ENCODE assay signal across 16 cellular contexts in genomic region chr1:215113776-215114153, GRCh38. TPM values are rescaled to one million over a fixed set of nuclear protein-coding genes. Genes with fewer than 3 reads are reported as not detected.
A peak's percentile ranks its signal among the peaks of the same experiment; 100 is the strongest.
DNase-seq lines count a peak whose midpoint lies in the region; ATAC-seq and TF ChIP-seq lines count a peak whose summit lies in the region.
"Had no signal": no experiment of that assay in that cellular context is flagged by ENCODE, and none has a peak within 500 bp of the region (broad histone marks: within the 10 kb centered on the region; RNA-seq: fewer than 3 reads in every experiment).

No MANE protein-coding gene starts in this region.

- no peak for DNase-seq in PC-3
- DNase-seq in fibroblast of lung (ENCODE audit: low read depth in 2 of 2): peak in 1 of 2 donors; percentile 57
- no peak for DNase-seq in kidney glomerular epithelial cell (lab: John Stamatoyannopoulos, UW)
- DNase-seq in NCI-H1436 treated with DMSO at 0.1 percent for 48 hours (lab: John Stamatoyannopoulos, UW): no peak
- no peak for DNase-seq in COR-L47 (lab: John Stamatoyannopoulos, UW)
- DNase-seq in HUDEP-2 (lab: John Stamatoyannopoulos, UW; ENCODE audit: unreplicated experiment in 76 of 76): no peak
- DNase-seq: activated CD4-positive, CD25-positive, alpha-beta regulatory T cell; activated T-cell treated with anti-CD3 and anti-CD28 coated beads, Interleukin-2, amount 50 U/mL, for 72 hours; gastrocnemius medialis; midbrain; NCI-H1694 treated with DMSO at 0.1 percent for 48 hours had no signal

- H3K27me3 ChIP-seq in ACC112 (ENCODE audit: insufficient read depth, low read length): no peaks in the 10 kb centered on the region
- H3K27me3 ChIP-seq in PC-3 (ENCODE audit: low read length): no peaks in the 10 kb centered on the region
- no peaks in the 10 kb centered on the region for H3K27me3 ChIP-seq in fibroblast of lung (ENCODE audit: control insufficient read depth, insufficient read depth, low read length)
- H3K27me3 ChIP-seq: BLaER1 treated with 17β-estradiol and CSF1 and Interleukin-3, amounts not matched to agents 10 nM and 100 nM; gastrocnemius medialis had no signal

- H3K4me3 ChIP-seq in ACC112 (ENCODE audit: low read depth, low read length) (peak overlapping the region; percentile 60), PC-3 (ENCODE audit: low read length) (peak overlapping the region; percentile 20; the same call in 1 of the 2 replicates), fibroblast of lung (replicated peaks in 1 of 4; ENCODE audit: control extremely low read depth in 1 of 4, insufficient read depth in 1 of 4, low read depth in 3 of 4, low read length in 4 of 4) (no peak overlapping the region)
- H3K4me3 ChIP-seq: BLaER1 treated with 17β-estradiol and CSF1 and Interleukin-3, amounts not matched to agents 10 nM and 100 nM; gastrocnemius medialis had no signal

- no peaks in the 10 kb centered on the region for H3K79me2 ChIP-seq in ACC112 (ENCODE audit: control insufficient read depth, insufficient read depth, low read length, unreplicated experiment)
- H3K79me2 ChIP-seq in PC-3 (ENCODE audit: low read length): no peaks in the 10 kb centered on the region
- peaks cover 4% of the 10 kb centered on the region for H3K79me2 ChIP-seq in fibroblast of lung (ENCODE audit: control insufficient read depth, insufficient read depth, low read length)

- H3K27ac ChIP-seq in ACC112 (ENCODE audit: low read depth, low read length) (peak overlapping the region; percentile 89), PC-3 (ENCODE audit: low read length) (peak overlapping the region; percentile 74), fibroblast of lung (ENCODE audit: insufficient read depth, low read length) (peak overlapping the region; percentile 2)
- H3K27ac ChIP-seq: BLaER1 treated with 17β-estradiol and CSF1 and Interleukin-3, amounts not matched to agents 10 nM and 100 nM; gastrocnemius medialis had no signal

- H4K20me1 ChIP-seq in PC-3 (ENCODE audit: low read length): no peaks in the 10 kb centered on the region
- no peaks in the 10 kb centered on the region for H4K20me1 ChIP-seq in fibroblast of lung (ENCODE audit: control insufficient read depth, extremely low read depth, insufficient read depth, low read length)
- H4K20me1 ChIP-seq: BLaER1 treated with 17β-estradiol and CSF1 and Interleukin-3, amounts not matched to agents 10 nM and 100 nM had no signal

- no TSS peak for BruUV-seq in PC-3 (replicated peaks; lab: Mats Ljungman, UMichigan)

- H3K9me3 ChIP-seq in PC-3 (ENCODE audit: low read length) (no peaks in the 10 kb centered on the region), fibroblast of lung (ENCODE audit: control insufficient read depth, insufficient read depth, low read depth, low read length) (no peaks in the 10 kb centered on the region)
- H3K9me3 ChIP-seq: BLaER1 treated with 17β-estradiol and CSF1 and Interleukin-3, amounts not matched to agents 10 nM and 100 nM; gastrocnemius medialis had no signal

- no peak for TF ChIP-seq CTCF in PC-3 (conservative IDR thresholded peaks at IDR 0.05; ENCODE audit: low read depth, low read length)
- no peak for TF ChIP-seq CTCF in fibroblast of lung (conservative IDR thresholded peaks at IDR 0.05 in 1 of 2, IDR thresholded peaks at IDR 0.05 in 1 of 2; ENCODE audit: low read depth in 1 of 2, low read length in 2 of 2)

- H3K36me3 ChIP-seq in ACC112 (ENCODE audit: insufficient read depth, low read length): no peaks in the 10 kb centered on the region
- H3K36me3 ChIP-seq in PC-3 (ENCODE audit: low read depth, low read length): no peaks in the 10 kb centered on the region
- no peaks in the 10 kb centered on the region for H3K36me3 ChIP-seq in fibroblast of lung (ENCODE audit: control insufficient read depth, insufficient read depth, low read length)
- H3K36me3 ChIP-seq: BLaER1 treated with 17β-estradiol and CSF1 and Interleukin-3, amounts not matched to agents 10 nM and 100 nM; gastrocnemius medialis had no signal

- peaks cover 37% of the 10 kb centered on the region for H3K4me1 ChIP-seq in ACC112 (ENCODE audit: control insufficient read depth, insufficient read depth, low read length, unreplicated experiment)
- peaks cover 25% of the 10 kb centered on the region for H3K4me1 ChIP-seq in PC-3 (ENCODE audit: insufficient read depth, low read length)
- peaks cover 3% of the 10 kb centered on the region for H3K4me1 ChIP-seq in fibroblast of lung (ENCODE audit: control insufficient read depth, extremely low read depth, insufficient read depth, low read length)
- H3K4me1 ChIP-seq: gastrocnemius medialis had no signal

- no peaks in the 10 kb centered on the region for H3K9me2 ChIP-seq in PC-3 (replicated peaks; ENCODE audit: low read length)

- H3K4me2 ChIP-seq in PC-3 (ENCODE audit: low read length) (peak overlapping the region; percentile 63), fibroblast of lung (ENCODE audit: extremely low read depth, insufficient read depth, low read length) (peak overlapping the region; percentile 5)
- H3K4me2 ChIP-seq: BLaER1 treated with 17β-estradiol and CSF1 and Interleukin-3, amounts not matched to agents 10 nM and 100 nM had no signal

- intact Hi-C loops in PC-3 (cut with micrococcal nuclease): loop anchor here (1.0 to 2.0 kb wide), 8 partner anchors 27 to 457 kb away; no protein-coding TSS in a partner anchor

- CTCF ChIA-PET in PC-3 (lab: Charles Lee): no interaction called here

- no peak overlapping the region for H3K9ac ChIP-seq in PC-3 (ENCODE audit: low read length)
- H3K9ac ChIP-seq in fibroblast of lung (ENCODE audit: insufficient read depth, low read length): no peak overlapping the region
- H3K9ac ChIP-seq: BLaER1 treated with 17β-estradiol and CSF1 and Interleukin-3, amounts not matched to agents 10 nM and 100 nM had no signal

- ATAC-seq in GM19463 (IDR thresholded peaks at IDR 0.05; ENCODE audit: unreplicated experiment) (peak; percentile 90), PC-3 (peak; percentile 22)
- ATAC-seq: activated T-cell treated with anti-CD3 and anti-CD28 coated beads, Interleukin-2, amount 50 U/mL, for 72 hours had no signal

- H3F3A ChIP-seq in PC-3 (ENCODE audit: low read length, unreplicated experiment): no peaks in the 10 kb centered on the region

- H2AFZ ChIP-seq in ACC112 (ENCODE audit: low read length, unreplicated experiment) (no peak overlapping the region), PC-3 (ENCODE audit: low read length) (peak overlapping the region; percentile 11; the same call in 1 of the 2 replicates), fibroblast of lung (ENCODE audit: low read length) (no peak overlapping the region)

- POLR2A ChIA-PET in PC-3 (lab: Charles Lee; ENCODE audit: unreplicated experiment): no interaction called here

RNA-seq across cellular contexts. Expression of gene KCNK2, which starts 31.2 kb away (rescaled TPM):
- total RNA-seq in PC-3 (2014; rRNA removed) (not detected in 2 replicates), fibroblast of lung (2.8 and 6.4 TPM in 2 replicates)
- 25.6 and 29.7 TPM in 2 replicates for polyA plus RNA-seq in fibroblast of lung
- polyA plus RNA-seq in fibroblast of lung (2012): 19.2 and 22.0 TPM in 2 replicates
- polyA minus RNA-seq in fibroblast of lung (ENCODE audit: low replicate concordance): 7.3 and 42.0 TPM in 2 replicates
- total RNA-seq: A673; activated T-cell treated with anti-CD3 and anti-CD28 coated beads, Interleukin-2, amount 50 U/mL, for 72 hours; dermis blood vessel endothelial cell had no signal

Comparison
In these comparisons a context has a peak if more than half of its experiments do, and no peak if none do; other contexts are left out.
1. H3K27ac ChIP-seq: peak in every context shown above with its lines; median percentile 89 in ACC112; 74 in PC-3; 2 in fibroblast of lung.
2. H3K4me3 ChIP-seq: peak in ACC112 (single experiment) and PC-3 (single experiment); none in fibroblast of lung (0 of 4).